8 cellular contexts compared by ENCODE assay signal in genomic region chr2:158953926-158954763, GRCh38. TPM values are rescaled to one million over a fixed set of nuclear protein-coding genes. Genes with fewer than 3 reads are reported as not detected.
A peak's percentile ranks its signal among the peaks of the same experiment; 100 is the strongest.
DNase-seq lines count a peak whose midpoint lies in the region; ATAC-seq and TF ChIP-seq lines count a peak whose summit lies in the region.

No MANE protein-coding gene starts in this region.

- H3K4me1 Mint-ChIP-seq in activated T-helper 1 cell treated with anti-CD3 and anti-CD28 coated beads, Interleukin-12 subunit alpha, Interleukin-12 subunit beta, Interleukin-2, Interleukin-4 antibody, amounts not matched to agents 30 ng/mL and 10 ng/mL and 1 ng/mL, durations not matched to agents 14 hours and 24 hours and 36 hours (ENCODE audit: low read depth): peaks cover 11% of the 10 kb centered on the region

- peak overlapping the region; percentile 71 for H3K27ac ChIP-seq in VCaP

- ATAC-seq in GM21529 (IDR thresholded peaks at IDR 0.05; ENCODE audit: unreplicated experiment) (peak; percentile 78), GM19455 (IDR thresholded peaks at IDR 0.05; ENCODE audit: unreplicated experiment) (no peak)

- peaks cover 8% of the 10 kb centered on the region for H3K27me3 Mint-ChIP-seq in activated T-helper 1 cell treated with anti-CD3 and anti-CD28 coated beads, Interleukin-12 subunit alpha, Interleukin-12 subunit beta, Interleukin-2, Interleukin-4 antibody, amounts not matched to agents 30 ng/mL and 10 ng/mL and 1 ng/mL, durations not matched to agents 14 hours and 24 hours and 36 hours (ENCODE audit: insufficient read depth)

- no peaks in the 10 kb centered on the region for H3K36me3 ChIP-seq in BJ (ENCODE audit: control insufficient read depth, insufficient read depth, low read length)

- H3K4me3 ChIP-seq in BJ (ENCODE audit: low read depth, low read length): no peak overlapping the region
- no peak overlapping the region for H3K4me3 ChIP-seq in fibroblast of villous mesenchyme (ENCODE audit: low read depth, low read length)

- POLR2A ChIA-PET in BJ (lab: Charles Lee): interaction anchor here (0.9 kb wide), 1 partner anchor 181 kb away, joined by 4 read pairs; no protein-coding TSS in a partner anchor

- no peaks in the 10 kb centered on the region for H3K36me3 Mint-ChIP-seq in activated T-helper 1 cell treated with anti-CD3 and anti-CD28 coated beads, Interleukin-12 subunit alpha, Interleukin-12 subunit beta, Interleukin-2, Interleukin-4 antibody, amounts not matched to agents 30 ng/mL and 10 ng/mL and 1 ng/mL, durations not matched to agents 14 hours and 24 hours and 36 hours (ENCODE audit: low read depth)

- DNase-seq in BJ (ENCODE audit: low read depth) (peak; percentile 67), NCI-H1694 (lab: John Stamatoyannopoulos, UW) (peak; percentile 70), fibroblast of villous mesenchyme (ENCODE audit: low read depth) (peak; percentile 84), pulmonary artery endothelial cell (ENCODE audit: low read depth, low spot score) (peak; percentile 77)
- no peak for DNase-seq in activated T-helper 1 cell treated with anti-CD3 and anti-CD28 coated beads, Interleukin-12 subunit alpha, Interleukin-12 subunit beta, Interleukin-2, Interleukin-4 antibody, amounts not matched to agents 30 ng/mL and 10 ng/mL and 1 ng/mL, durations not matched to agents 14 hours and 24 hours and 36 hours (ENCODE audit: low spot score)

- intact Hi-C loops in activated T-helper 1 cell treated with anti-CD3 and anti-CD28 coated beads, Interleukin-12 subunit alpha, Interleukin-12 subunit beta, Interleukin-2, Interleukin-4 antibody, amounts not matched to agents 30 ng/mL and 10 ng/mL and 1 ng/mL, durations not matched to agents 14 hours and 24 hours and 36 hours (cut with micrococcal nuclease): no loop called here

- no peak overlapping the region for H3K27ac Mint-ChIP-seq in activated T-helper 1 cell treated with anti-CD3 and anti-CD28 coated beads, Interleukin-12 subunit alpha, Interleukin-12 subunit beta, Interleukin-2, Interleukin-4 antibody, amounts not matched to agents 30 ng/mL and 10 ng/mL and 1 ng/mL, durations not matched to agents 14 hours and 24 hours and 36 hours

- CTCF ChIA-PET in BJ (lab: Yijun Ruan, JAX): interaction anchor here (0.7 to 1.2 kb wide), 3 partner anchors 12 to 137 kb away, joined by 3 to 4 read pairs (median 4); no protein-coding TSS in a partner anchor

- no peak overlapping the region for H3K4me3 Mint-ChIP-seq in activated T-helper 1 cell treated with anti-CD3 and anti-CD28 coated beads, Interleukin-12 subunit alpha, Interleukin-12 subunit beta, Interleukin-2, Interleukin-4 antibody, amounts not matched to agents 30 ng/mL and 10 ng/mL and 1 ng/mL, durations not matched to agents 14 hours and 24 hours and 36 hours

- H3K27me3 ChIP-seq in BJ (ENCODE audit: control insufficient read depth, insufficient read depth, low read length): 0 out of 2 replicates have a peak, but pooled peaks cover 2% of the 10 kb centered on the region

- TF ChIP-seq CTCF in BJ (IDR thresholded peaks at IDR 0.05; ENCODE audit: insufficient read depth, low read depth, low read length) (no peak), VCaP (conservative IDR thresholded peaks at IDR 0.05) (no peak), fibroblast of villous mesenchyme (IDR thresholded peaks at IDR 0.05; ENCODE audit: insufficient read depth, low read depth, low read length) (no peak)

- H3K9me3 Mint-ChIP-seq in activated T-helper 1 cell treated with anti-CD3 and anti-CD28 coated beads, Interleukin-12 subunit alpha, Interleukin-12 subunit beta, Interleukin-2, Interleukin-4 antibody, amounts not matched to agents 30 ng/mL and 10 ng/mL and 1 ng/mL, durations not matched to agents 14 hours and 24 hours and 36 hours: no peaks in the 10 kb centered on the region

RNA-seq across cellular contexts. Expression of gene TANC1, which starts 14.3 kb away (rescaled TPM):
- 19.9 and 22.0 TPM in 2 replicates for polyA plus RNA-seq in BJ (2011; rRNA removed)
- 34.6 and 47.9 TPM in 2 replicates for polyA minus RNA-seq in BJ (2011; rRNA and poly(A)+ RNA removed)
- 49.9 and 74.7 TPM in 2 replicates for total RNA-seq in fibroblast of villous mesenchyme
- total RNA-seq in pulmonary artery endothelial cell: 55.0 and 78.7 TPM in 2 replicates
- 0.37 and 0.47 TPM in 2 replicates for total RNA-seq in activated T-helper 1 cell treated with anti-CD3 and anti-CD28 coated beads, Interleukin-12 subunit alpha, Interleukin-12 subunit beta, Interleukin-2, Interleukin-4 antibody, amounts not matched to agents 30 ng/mL and 10 ng/mL and 1 ng/mL, durations not matched to agents 14 hours and 24 hours and 36 hours

Comparison
In these comparisons a context has a peak if more than half of its experiments do, and no peak if none do; other contexts are left out.
1. RNA of gene TANC1, which starts 14.3 kb away (total RNA-seq): 49.9 to 74.7 TPM in fibroblast of villous mesenchyme and 55.0 to 78.7 TPM in pulmonary artery endothelial cell; 0.37 to 0.47 TPM in activated T-helper 1 cell treated with anti-CD3 and anti-CD28 coated beads, Interleukin-12 subunit alpha, Interleukin-12 subunit beta, Interleukin-2, Interleukin-4 antibody, amounts not matched to agents 30 ng/mL and 10 ng/mL and 1 ng/mL, durations not matched to agents 14 hours and 24 hours and 36 hours; every median in the first group is over 10 times any median in the second.